In the genomic region with DNA sequence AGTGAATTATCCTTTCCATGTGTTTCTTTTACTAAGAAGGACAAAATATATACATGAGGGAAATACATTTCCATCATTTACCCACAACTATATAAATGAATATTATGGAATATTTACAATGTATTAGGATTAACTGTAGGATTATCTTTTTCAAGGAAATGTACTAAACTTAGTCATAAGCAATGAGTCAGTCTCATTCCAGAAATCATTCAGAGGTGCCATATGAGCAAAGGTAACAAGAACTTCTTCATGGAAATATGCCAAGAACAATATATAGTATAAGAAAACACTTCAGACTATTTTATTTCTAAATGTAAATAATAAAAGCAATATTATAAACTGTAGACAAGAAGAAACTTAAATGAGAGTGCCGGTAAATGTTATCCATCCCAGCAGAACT, we compare ENCODE assay signal across 1 cellular context.
TF ChIP-seq lines count a peak whose summit lies in the region.

No MANE protein-coding gene starts in this region.

TF ChIP-seq in IMR-90, 13 proteins besides CTCF, POLR2A, EP300 and RAD21:
- TF ChIP-seq BHLHE40 (IDR thresholded peaks at IDR 0.05; ENCODE audit: low read depth, low read length) (no peak), MAFK (IDR thresholded peaks at IDR 0.05; ENCODE audit: low read depth, low read length) (no peak), MXI1 (IDR thresholded peaks at IDR 0.05; ENCODE audit: borderline replicate concordance, low read depth, low read length) (no peak), CHD1 (IDR thresholded peaks at IDR 0.05; ENCODE audit: low read depth, low read length) (no peak), RCOR1 (IDR thresholded peaks at IDR 0.05; ENCODE audit: insufficient replicate concordance, low read length) (no peak), NFE2L2 (IDR thresholded peaks at IDR 0.05; ENCODE audit: low read depth, low read length) (no peak), MAZ (IDR thresholded peaks at IDR 0.05; ENCODE audit: borderline replicate concordance, low read depth, low read length) (no peak), RFX5 (IDR thresholded peaks at IDR 0.05; ENCODE audit: low read depth, low read length) (no peak), CEBPB (IDR thresholded peaks at IDR 0.05; ENCODE audit: low read depth, low read length) (no peak), FOS (IDR thresholded peaks at IDR 0.05; ENCODE audit: low read depth, low read length) (no peak), SMC3 (IDR thresholded peaks at IDR 0.05; ENCODE audit: low read depth, low read length) (no peak)
- TF ChIP-seq, protein P1, sequence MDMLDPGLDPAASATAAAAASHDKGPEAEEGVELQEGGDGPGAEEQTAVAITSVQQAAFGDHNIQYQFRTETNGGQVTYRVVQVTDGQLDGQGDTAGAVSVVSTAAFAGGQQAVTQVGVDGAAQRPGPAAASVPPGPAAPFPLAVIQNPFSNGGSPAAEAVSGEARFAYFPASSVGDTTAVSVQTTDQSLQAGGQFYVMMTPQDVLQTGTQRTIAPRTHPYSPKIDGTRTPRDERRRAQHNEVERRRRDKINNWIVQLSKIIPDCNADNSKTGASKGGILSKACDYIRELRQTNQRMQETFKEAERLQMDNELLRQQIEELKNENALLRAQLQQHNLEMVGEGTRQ (IDR thresholded peaks at IDR 0.05; ENCODE audit: low read depth, low read length), result no peak
- TF ChIP-seq, protein P2, sequence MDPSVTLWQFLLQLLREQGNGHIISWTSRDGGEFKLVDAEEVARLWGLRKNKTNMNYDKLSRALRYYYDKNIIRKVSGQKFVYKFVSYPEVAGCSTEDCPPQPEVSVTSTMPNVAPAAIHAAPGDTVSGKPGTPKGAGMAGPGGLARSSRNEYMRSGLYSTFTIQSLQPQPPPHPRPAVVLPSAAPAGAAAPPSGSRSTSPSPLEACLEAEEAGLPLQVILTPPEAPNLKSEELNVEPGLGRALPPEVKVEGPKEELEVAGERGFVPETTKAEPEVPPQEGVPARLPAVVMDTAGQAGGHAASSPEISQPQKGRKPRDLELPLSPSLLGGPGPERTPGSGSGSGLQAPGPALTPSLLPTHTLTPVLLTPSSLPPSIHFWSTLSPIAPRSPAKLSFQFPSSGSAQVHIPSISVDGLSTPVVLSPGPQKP (IDR thresholded peaks at IDR 0.05; ENCODE audit: borderline replicate concordance, low read depth, low read length), result no peak
